Comparison of ENCODE assay signal across 8 cellular contexts in genomic region chr2:177265834-177266817, GRCh38. TPM values are rescaled to one million over a fixed set of nuclear protein-coding genes. Genes with fewer than 3 reads are reported as not detected.
DNase-seq lines count a peak whose midpoint lies in the region; ATAC-seq, FAIRE-seq and TF ChIP-seq lines count a peak whose summit lies in the region.

No MANE protein-coding gene starts in this region.

- peak; percentile 26 for FAIRE-seq in TTC549 (lab: Jason Lieb, UNC)
- no peak for FAIRE-seq in frontal cortex (lab: Jason Lieb, UNC)

- peak; percentile 57 for DNase-seq in CD1c-positive myeloid dendritic cell (ENCODE audit: extremely low spot score)
- peak; percentile 83 for DNase-seq in fibroblast of pulmonary artery (ENCODE audit: low read depth)
- no peak for DNase-seq in activated gamma-delta T cell treated with Interleukin-2 at 50 U/mL for 16 hours
- no peak for DNase-seq in frontal cortex (ENCODE audit: low spot score in 2 of 2)
- no peak for DNase-seq in NCI-H2107 treated with DMSO at 0.1 percent for 48 hours (lab: John Stamatoyannopoulos, UW; ENCODE audit: unreplicated experiment)

- TF ChIP-seq CTCF in fibroblast of pulmonary artery (IDR thresholded peaks at IDR 0.05; ENCODE audit: low read length, missing control alignments), result no peak

- H3K4me1 ChIP-seq in skeletal muscle satellite cell (ENCODE audit: control insufficient read depth, insufficient read depth, low read length), result peaks cover 25% of the 10 kb centered on the region

- H3K36me3 ChIP-seq in skeletal muscle satellite cell (ENCODE audit: insufficient read depth, low read length), result no peaks in the 10 kb centered on the region

- H3K4me3 ChIP-seq in fibroblast of pulmonary artery (replicated peaks; ENCODE audit: low read depth, low read length) (peak overlapping the region; percentile 80), skeletal muscle satellite cell (ENCODE audit: low read length) (peak overlapping the region; percentile 89)

- H3K27me3 ChIP-seq in skeletal muscle satellite cell (ENCODE audit: control insufficient read depth, insufficient read depth, low read length), result no peaks in the 10 kb centered on the region

- peak; percentile 20 for ATAC-seq in HG03064 (IDR thresholded peaks at IDR 0.05; ENCODE audit: low read depth, unreplicated experiment)

- peak overlapping the region; percentile 98 for H3K9ac ChIP-seq in skeletal muscle satellite cell (ENCODE audit: low read depth, low read length)

- peak overlapping the region; percentile 99 for H3K4me2 ChIP-seq in skeletal muscle satellite cell (ENCODE audit: low read length)

- H3K9me3 ChIP-seq in skeletal muscle satellite cell (replicated peaks; ENCODE audit: low read length), result no peaks in the 10 kb centered on the region

RNA-seq across cellular contexts. Expression of gene NFE2L2, which starts 1.6 kb away (rescaled TPM):
- 40.4 and 47.1 TPM in 2 replicates for total RNA-seq in skeletal muscle satellite cell (2012; rRNA removed)
- 8.6 TPM for total RNA-seq in frontal cortex

RNA-seq across cellular contexts. Expression of gene HNRNPA3, which starts 53.5 kb away (rescaled TPM):
- 31.5 and 36.2 TPM in 2 replicates for total RNA-seq in skeletal muscle satellite cell (2012; rRNA removed)
- total RNA-seq in frontal cortex, result 63.2 TPM

Comparison
In these comparisons a context has a peak if more than half of its experiments do, and no peak if none do; other contexts are left out.
1. DNase-seq: peak in CD1c-positive myeloid dendritic cell (single experiment) and fibroblast of pulmonary artery (single experiment); none in activated gamma-delta T cell treated with Interleukin-2 at 50 U/mL for 16 hours (single experiment), frontal cortex (0 of 2) and NCI-H2107 treated with DMSO at 0.1 percent for 48 hours (single experiment).